In the genomic region with DNA sequence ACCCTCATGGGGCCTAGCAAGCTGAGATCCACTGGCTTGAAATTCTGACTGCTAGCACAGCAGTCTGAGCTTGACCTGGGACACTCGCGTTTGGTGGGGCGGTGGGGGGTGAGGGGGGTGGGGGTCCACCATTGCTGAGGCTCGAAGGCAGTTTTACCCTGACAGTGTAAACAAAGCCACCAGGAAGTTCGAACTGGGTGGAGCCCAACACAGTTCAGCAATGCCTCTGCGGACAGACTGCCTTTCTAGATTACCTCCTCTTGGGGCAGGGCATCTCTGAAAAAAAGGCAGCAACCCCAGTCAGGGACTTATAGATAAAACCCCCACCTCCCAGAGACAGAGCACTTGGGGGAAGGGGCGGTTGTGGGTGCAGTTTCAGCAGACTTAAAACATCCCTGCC, we compare ENCODE assay signal across 22 cellular contexts.
"Had no signal": no experiment of that assay in that cellular context is flagged by ENCODE, and none has a peak within 500 bp of the region (broad histone marks: within the 10 kb centered on the region; RNA-seq: fewer than 3 reads in every experiment).

No MANE protein-coding gene starts in this region.

- ATAC-seq: activated naive CD4-positive, alpha-beta T cell treated with anti-CD3 and anti-CD28 coated beads, Interleukin-2, amount 50 U/mL, for 72 hours; activated naive CD8-positive, alpha-beta T cell treated with anti-CD3 and anti-CD28 coated beads, Interleukin-2, amount 50 U/mL, for 24 hours; activated T-cell treated with anti-CD3 and anti-CD28 coated beads, Interleukin-2, amount 50 U/mL, for 4 hours; body of pancreas; T-helper 17 cell had no signal

- H3K4me1 Mint-ChIP-seq: activated B cell treated with CpG ODN at 0.5 μM for 24 hours; activated CD4-positive, alpha-beta T cell treated with anti-CD3 and anti-CD28 coated beads, Interleukin-2, amount 10 ng/mL, durations not matched to agents 24 days and 14 days; activated naive CD8-positive, alpha-beta T cell treated with anti-CD3 and anti-CD28 coated beads, Interleukin-2, amount 50 U/mL, for 24 hours; central memory CD8-positive, alpha-beta T cell; T-helper 17 cell had no signal

- H3K27ac Mint-ChIP-seq: activated B cell treated with CpG ODN at 0.5 μM for 24 hours; activated CD4-positive, alpha-beta memory T cell treated with anti-CD3 and anti-CD28 coated beads for 36 hours; activated CD4-positive, alpha-beta T cell treated with anti-CD3 and anti-CD28 coated beads, Interleukin-2, amount 10 ng/mL, durations not matched to agents 24 days and 14 days; activated naive CD4-positive, alpha-beta T cell treated with anti-CD3 and anti-CD28 coated beads, Interleukin-2, amount 50 U/mL, for 72 hours; activated naive CD8-positive, alpha-beta T cell treated with anti-CD3 and anti-CD28 coated beads, Interleukin-2, amount 50 U/mL, for 24 hours; T-helper 17 cell had no signal

- H3K4me3 ChIP-seq: ascending aorta, body of pancreas had no signal

- H3K36me3 ChIP-seq: ascending aorta had no signal

- H3K9me3 Mint-ChIP-seq: central memory CD8-positive, alpha-beta T cell had no signal

- H3K4me3 Mint-ChIP-seq: activated B cell treated with CpG ODN at 0.5 μM for 24 hours; activated CD4-positive, alpha-beta memory T cell treated with anti-CD3 and anti-CD28 coated beads for 36 hours; activated CD4-positive, alpha-beta T cell treated with anti-CD3 and anti-CD28 coated beads, Interleukin-2, amount 10 ng/mL, durations not matched to agents 24 days and 14 days; activated naive CD8-positive, alpha-beta T cell treated with anti-CD3 and anti-CD28 coated beads, Interleukin-2, amount 50 U/mL, for 24 hours; activated T-cell treated with anti-CD3 and anti-CD28 coated beads, Interleukin-2, amount 50 U/mL, for 4 hours; central memory CD8-positive, alpha-beta T cell; T-helper 17 cell had no signal

- H3K9me3 ChIP-seq: ascending aorta, body of pancreas had no signal

- DNase-seq: activated B cell treated with CpG ODN at 0.5 μM for 24 hours; activated CD4-positive, alpha-beta memory T cell treated with anti-CD3 and anti-CD28 coated beads for 36 hours; activated CD4-positive, alpha-beta T cell treated with anti-CD3 and anti-CD28 coated beads for 1 hour; activated CD4-positive, alpha-beta T cell treated with anti-CD3 and anti-CD28 coated beads, Interleukin-2, amount 10 ng/mL, durations not matched to agents 24 days and 14 days; activated CD8-positive, alpha-beta memory T cell treated with anti-CD3 and anti-CD28 coated beads for 24 hours; activated effector memory CD4-positive, alpha-beta T cell treated with anti-CD3 and anti-CD28 coated beads, Interleukin-2, amount 50 U/mL, for 16 hours; activated naive CD4-positive, alpha-beta T cell treated with Interleukin-2 at 50 U/mL for 16 hours; activated naive CD8-positive, alpha-beta T cell treated with anti-CD3 and anti-CD28 coated beads, Interleukin-2, amount 50 U/mL, for 24 hours; activated T-cell treated with anti-CD3 and anti-CD28 coated beads, Interleukin-2, amount 50 U/mL, for 4 hours; amniotic stem cell; body of pancreas; NCI-H1105 treated with DMSO at 0.1 percent for 48 hours; NCI-H1436 treated with DMSO at 0.1 percent for 48 hours; NCI-H187; NCI-H2081; NCI-H510A treated with DMSO at 0.1 percent for 48 hours; SIG-M5; T-helper 17 cell; T1000 had no signal

- H3K4me1 ChIP-seq: ascending aorta, body of pancreas had no signal

- H3K27ac ChIP-seq: ascending aorta, body of pancreas had no signal

- H3K27me3 ChIP-seq: ascending aorta, body of pancreas had no signal
